In genomic region chrX:136168929-136169735, GRCh38 we compare ENCODE assay signal across 9 cellular contexts. TPM values are rescaled to one million over a fixed set of nuclear protein-coding genes. Genes with fewer than 3 reads are reported as not detected.
DNase-seq lines count a peak whose midpoint lies in the region; ATAC-seq, FAIRE-seq and TF ChIP-seq lines count a peak whose summit lies in the region.
"Had no signal": no experiment of that assay in that cellular context is flagged by ENCODE, and none has a peak within 500 bp of the region (broad histone marks: within the 10 kb centered on the region; RNA-seq: fewer than 3 reads in every experiment).

No MANE protein-coding gene starts in this region.

- FAIRE-seq in HepG2 (lab: Jason Lieb, UNC), result no peak

- H3K27me3 ChIP-seq in liver (ENCODE audit: control insufficient read depth in 4 of 4, insufficient read depth in 4 of 4, low read length in 3 of 4), result no peaks in the 10 kb centered on the region
- no peaks in the 10 kb centered on the region for H3K27me3 ChIP-seq in HepG2 (ENCODE audit: control insufficient read depth in 1 of 2, insufficient read depth in 2 of 2, low read length in 2 of 2)
- H3K27me3 ChIP-seq in colonic mucosa, result no peaks in the 10 kb centered on the region
- H3K27me3 ChIP-seq in left lung, result peaks cover 0 to 2% of the 10 kb centered on the region in 2 donors
- H3K27me3 ChIP-seq in aorta (ENCODE audit: control insufficient read depth in 1 of 2, insufficient read depth in 2 of 2, low read length in 1 of 2), result no peaks in the 10 kb centered on the region

- H4K20me1 ChIP-seq in HepG2 (ENCODE audit: insufficient read depth, low read length), result no peaks in the 10 kb centered on the region

- DNase-seq in HepG2 (ENCODE audit: low spot score) (no peak), colonic mucosa (peak; percentile 36), left lung (peak in 1 of 2 donors; percentile 33), aorta (peak; percentile 70 to 80)

- CTCF ChIA-PET in HepG2 (lab: Yijun Ruan, JAX; ENCODE audit: low intra/inter-chr PET ratio, low total read pairs), result no interaction called here

- H2AFZ ChIP-seq in HepG2 (ENCODE audit: low read length), result no peak overlapping the region

- no peaks in the 10 kb centered on the region for H3K79me2 ChIP-seq in HepG2 (ENCODE audit: insufficient read depth, low read length)

- H3K4me3 ChIP-seq in liver (ENCODE audit: low read depth in 1 of 3, low read length in 3 of 3) (no peak overlapping the region), HepG2 (replicated peaks in 1 of 3; ENCODE audit: insufficient read depth in 1 of 3, low read depth in 2 of 3, low read length in 3 of 3) (no peak overlapping the region), colonic mucosa (no peak overlapping the region), left lung (no peak overlapping the region), aorta (ENCODE audit: low read length in 2 of 2) (no peak overlapping the region)

- no TSS peak for BruUV-seq in HepG2 (replicated peaks; lab: Mats Ljungman, UMichigan)

- no peak overlapping the region for H3K4me2 ChIP-seq in HepG2 (ENCODE audit: low read depth, low read length)

- TF ChIP-seq EP300 in HepG2 (IDR thresholded peaks at IDR 0.05; ENCODE audit: low read depth in 2 of 2, low read length in 2 of 2) (no peak), HepG2 (CRISPR knock-in tag; IDR thresholded peaks at IDR 0.05; ENCODE audit: borderline replicate concordance) (no peak)

- no peak for TF ChIP-seq POLR2A in HepG2 (IDR thresholded peaks at IDR 0.05; ENCODE audit: insufficient read depth in 1 of 2, low read depth in 2 of 2, low read length in 2 of 2)
- no peak for TF ChIP-seq POLR2A in GM18505 (IDR thresholded peaks at IDR 0.05; ENCODE audit: borderline replicate concordance, extremely low read depth, insufficient read depth, insufficient read length)

- TF ChIP-seq RAD21 in liver (IDR thresholded peaks at IDR 0.05) (peak in 1 of 2 donors; percentile 28), HepG2 (CRISPR knock-in tag; IDR thresholded peaks at IDR 0.05) (no peak)

- no peak for ATAC-seq in HepG2
- peak; percentile 78 for ATAC-seq in left lung
- ATAC-seq in aorta (ENCODE audit: low FRiP score), result peak; percentile 80
- ATAC-seq in GM18505 (IDR thresholded peaks at IDR 0.05; ENCODE audit: unreplicated experiment), result no peak
- no peak for ATAC-seq in GM21381 (IDR thresholded peaks at IDR 0.05; ENCODE audit: unreplicated experiment)
- no peak for ATAC-seq in HG02852 (IDR thresholded peaks at IDR 0.05; ENCODE audit: unreplicated experiment)

- H3K4me1 ChIP-seq in liver (ENCODE audit: control insufficient read depth in 4 of 4, insufficient read depth in 4 of 4, low read length in 3 of 4) (peaks cover 0 to 10% (median 0%) of the 10 kb centered on the region in 4 donors), HepG2 (ENCODE audit: insufficient read depth, low read length) (no peaks in the 10 kb centered on the region), colonic mucosa (no peaks in the 10 kb centered on the region), left lung (no peaks in the 10 kb centered on the region), aorta (ENCODE audit: control insufficient read depth in 1 of 2, insufficient read depth in 2 of 2, low read length in 2 of 2) (no peaks in the 10 kb centered on the region)
- H3K4me1 ChIP-seq: Caco-2 had no signal

- H3K9ac ChIP-seq in liver (ENCODE audit: low read depth in 1 of 2, low read length in 2 of 2) (no peak overlapping the region), HepG2 (ENCODE audit: insufficient read depth, low read depth, low read length) (no peak overlapping the region), colonic mucosa (ENCODE audit: low read depth in 2 of 2, low read length in 2 of 2) (no peak overlapping the region)

- H3K36me3 ChIP-seq in liver (ENCODE audit: control insufficient read depth in 4 of 4, insufficient read depth in 3 of 4, low read depth in 1 of 4, low read length in 3 of 4) (no peaks in the 10 kb centered on the region), HepG2 (replicated peaks in 1 of 2; ENCODE audit: control insufficient read depth in 1 of 2, insufficient read depth in 2 of 2, low read length in 2 of 2) (no peaks in the 10 kb centered on the region), colonic mucosa (no peaks in the 10 kb centered on the region), left lung (no peaks in the 10 kb centered on the region), aorta (ENCODE audit: control insufficient read depth in 1 of 2, insufficient read depth in 2 of 2, low read length in 1 of 2) (no peaks in the 10 kb centered on the region)

- no peaks in the 10 kb centered on the region for H3K9me3 ChIP-seq in liver (ENCODE audit: control insufficient read depth in 4 of 4, low read length in 3 of 4)
- H3K9me3 ChIP-seq in HepG2 (ENCODE audit: low read length), result no peaks in the 10 kb centered on the region
- H3K9me3 ChIP-seq in colonic mucosa, result no peaks in the 10 kb centered on the region
- no peaks in the 10 kb centered on the region for H3K9me3 ChIP-seq in left lung
- no peaks in the 10 kb centered on the region for H3K9me3 ChIP-seq in aorta (ENCODE audit: control insufficient read depth, low read length)
- H3K9me3 ChIP-seq: Caco-2 had no signal

- TF ChIP-seq CTCF in liver (IDR thresholded peaks at IDR 0.05; ENCODE audit: low read depth, low read length, missing input control), result no peak
- TF ChIP-seq CTCF in HepG2 (CRISPR knock-in tag; IDR thresholded peaks at IDR 0.05), result no peak
- no peak for TF ChIP-seq CTCF in colonic mucosa (IDR thresholded peaks at IDR 0.05)
- TF ChIP-seq CTCF in left lung (IDR thresholded peaks at IDR 0.05), result no peak

- POLR2A ChIA-PET in HepG2 (lab: Yijun Ruan, JAX), result no interaction called here

- intact Hi-C loops in HepG2 (cut with micrococcal nuclease; ENCODE audit: unreplicated experiment), result no loop called here
- intact Hi-C loops in colonic mucosa (cut with DNase I), result loop anchor here (5.0 kb wide), 2 partner anchors 38 to 98 kb away; no protein-coding TSS in a partner anchor
- intact Hi-C loops in left lung (cut with DNase I), result no loop called here
- intact Hi-C loops in aorta (cut with DNase I), result loop anchor here (5.0 to 10.0 kb wide), 4 partner anchors 33 to 418 kb away; partner anchors contain the start of gene MAP7D3 (in 1 of the 2)

- in situ Hi-C loops in HepG2 (cut with HindIII; ENCODE audit: extremely low pct_ligation_motif_present, low pct_unique_long_range_greater_than_20kb), result loop anchor here (10.0 kb wide), 1 partner anchor 134 kb away; no protein-coding TSS in a partner anchor

- 35% methylated on average over 17 of the region's 17 CpGs for WGBS in liver
- 48% methylated on average over 10 of the region's 17 CpGs for WGBS in HepG2 (ENCODE audit: low lambda C conversion rate)
- 8 to 24% methylated on average over 17 of the region's 17 CpGs for WGBS in aorta, 2 donors

- peak overlapping the region; percentile 38 to 64 for H3K27ac ChIP-seq in liver (ENCODE audit: low read depth in 1 of 2, low read length in 2 of 2)
- no peak overlapping the region for H3K27ac ChIP-seq in HepG2 (ENCODE audit: extremely low read length, insufficient read depth, low read length)
- H3K27ac ChIP-seq in colonic mucosa, result peak overlapping the region; percentile 6
- H3K27ac ChIP-seq in left lung, result peak overlapping the region; percentile 48 to 63
- peak overlapping the region; percentile 24 to 99 for H3K27ac ChIP-seq in aorta (ENCODE audit: low read depth in 1 of 2, low read length in 2 of 2)

TF ChIP-seq in liver, 16 proteins besides CTCF, POLR2A, EP300 and RAD21 (continues in another document):
- TF ChIP-seq HNF4G (IDR thresholded peaks at IDR 0.05) (no peak), TAF1 (conservative IDR thresholded peaks at IDR 0.05) (no peak), GABPA (IDR thresholded peaks at IDR 0.05 in 1 of 2, conservative IDR thresholded peaks at IDR 0.05 in 1 of 2) (no peak), SP1 (IDR thresholded peaks at IDR 0.05) (peak; percentile 47)

TF ChIP-seq in HepG2, 621 proteins besides CTCF, POLR2A, EP300 and RAD21:
- TF ChIP-seq ZNF563 (CRISPR knock-in tag; IDR thresholded peaks at IDR 0.05), result no peak
TF ChIP-seq in HepG2: peak in this region for 0.

RNA-seq across cellular contexts. Expression of gene FHL1, which starts 21.8 kb away (rescaled TPM):
- total RNA-seq in liver (10 to 100 TPM in 1 of 2 donors, 1 to 10 TPM in 1; 8.8 to 18.7 TPM), HepG2 (2016; rRNA removed; fragmentation: Illumina TruSeq; extraction: Trizol) (not detected in 2 replicates), colonic mucosa (100 to 1,000 TPM in 1 of 2 donors, 10 to 100 TPM in 1; 20.0 to 176 TPM), left lung (100 to 1,000 TPM; 118 to 150 TPM), aorta (1,000 to 10,000 TPM in 1 of 2 donors, 100 to 1,000 TPM in 1; 875 to 2,023 TPM)
- polyA plus RNA-seq in liver (10 to 100 TPM; 11.3 to 20.2 TPM), HepG2 (2011; rRNA removed) (0.24 and 0.33 TPM in 2 replicates), aorta (1,000 to 10,000 TPM; 1,215 to 2,126 TPM)
- total RNA-seq in HepG2 (2016; cell fraction: cytosol; rRNA removed; fragmentation: Illumina TruSeq; extraction: Trizol; ENCODE audit: low read depth), result not detected in 2 replicates
- total RNA-seq in HepG2 (2016; cell fraction: insoluble cytoplasmic fraction; rRNA removed; fragmentation: Illumina TruSeq; extraction: Trizol), result not detected in 2 replicates
- not detected in 2 replicates for total RNA-seq in HepG2 (2016; cell fraction: membrane; rRNA removed; fragmentation: Illumina TruSeq; extraction: Trizol)
- not detected in 2 replicates for total RNA-seq in HepG2 (2016; cell fraction: nucleus; rRNA removed; fragmentation: Illumina TruSeq; extraction: Trizol)
- 0.15 and 0.18 TPM in 2 replicates for polyA plus RNA-seq in HepG2 (2011; cell fraction: cytosol; rRNA removed)
- polyA plus RNA-seq in HepG2 (2011; cell fraction: nucleus; rRNA removed), result 0.14 and 0.18 TPM in 2 replicates
- 0.28 TPM in 1 of 2 replicates, not detected in the other for polyA plus RNA-seq in HepG2 (2012)
- not detected in 2 replicates for polyA plus RNA-seq in HepG2 (2016; cell fraction: cytosol; fragmentation: Illumina TruSeq; extraction: Trizol; ENCODE audit: low read depth)
- polyA plus RNA-seq in HepG2 (2016; cell fraction: insoluble cytoplasmic fraction; fragmentation: Illumina TruSeq; extraction: Trizol; ENCODE audit: low read depth), result 0.11 TPM in 1 of 2 replicates, not detected in the other
- 0.07 TPM in 1 of 2 replicates, not detected in the other for polyA plus RNA-seq in HepG2 (2016; cell fraction: membrane; fragmentation: Illumina TruSeq; extraction: Trizol; ENCODE audit: low read depth)
- polyA plus RNA-seq in HepG2 (2016; cell fraction: nucleus; fragmentation: Illumina TruSeq; extraction: Trizol; ENCODE audit: insufficient read depth, low read depth), result not detected in 2 replicates
- polyA minus RNA-seq in HepG2 (2011; rRNA and poly(A)+ RNA removed; ENCODE audit: low replicate concordance), result 1.0 and 84.7 TPM in 2 replicates
- 0.40 TPM in 1 of 2 replicates, not detected in the other for polyA minus RNA-seq in HepG2 (2011; cell fraction: cytosol; rRNA and poly(A)+ RNA removed)
- polyA minus RNA-seq in HepG2 (2011; cell fraction: nucleus; rRNA and poly(A)+ RNA removed), result 0.62 and 0.90 TPM in 2 replicates

Comparison
In these comparisons a context has a peak if more than half of its experiments do, and no peak if none do; other contexts are left out.
1. RNA of gene FHL1, which starts 21.8 kb away (total RNA-seq): 875 to 2,023 TPM in aorta, 20.0 to 176 TPM in colonic mucosa, 118 to 150 TPM in left lung and 8.8 to 18.7 TPM in liver; not detected in HepG2; every median in the first group is over 4 times any median in the second.
2. ATAC-seq: peak in left lung (single experiment) and aorta (single experiment); none in HepG2 (single experiment), GM18505 (single experiment), GM21381 (single experiment) and HG02852 (single experiment).
3. intact Hi-C loops: an anchor here in colonic mucosa (5.0 kb wide) and aorta (5.0 to 10.0 kb wide); none called in HepG2 and left lung.